8 cellular contexts compared by ENCODE assay signal in the genomic region with DNA sequence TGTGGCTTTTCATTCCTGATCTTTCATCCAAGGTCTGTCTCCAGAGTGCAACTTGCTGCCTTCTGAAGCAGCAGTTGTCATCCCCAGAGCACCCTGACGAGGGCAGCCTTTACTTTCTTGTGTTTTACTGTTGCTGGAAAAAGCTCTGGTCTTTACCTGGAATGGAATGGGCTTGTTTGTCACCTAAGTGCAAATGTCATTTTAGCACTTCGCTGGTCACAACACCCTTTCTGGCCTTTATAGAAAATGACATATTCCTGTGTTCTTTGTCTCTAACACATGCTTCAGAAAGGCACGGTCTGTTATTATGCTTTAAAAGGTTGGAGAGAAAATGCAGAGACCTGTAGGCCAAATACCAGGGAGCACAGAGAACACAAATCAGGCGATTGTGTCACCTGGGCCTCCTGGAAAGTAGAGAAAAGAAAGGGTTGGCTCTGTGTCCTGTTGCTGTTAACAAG.
A peak's percentile ranks its signal among the peaks of the same experiment; 100 is the strongest.
DNase-seq lines count a peak whose midpoint lies in the region; ATAC-seq, FAIRE-seq and TF ChIP-seq lines count a peak whose summit lies in the region.

No MANE protein-coding gene starts in this region.

- H3K4me3 Mint-ChIP-seq in CD8-positive, alpha-beta memory T cell, result no peak overlapping the region
- H3K4me3 Mint-ChIP-seq in T-helper 17 cell, result no peak overlapping the region

- no peak overlapping the region for H3K27ac ChIP-seq in CD8-positive, alpha-beta memory T cell (ENCODE audit: low read depth, low read length)

- no peaks in the 10 kb centered on the region for H3K27me3 Mint-ChIP-seq in CD8-positive, alpha-beta memory T cell
- H3K27me3 Mint-ChIP-seq in T-helper 17 cell, result no peaks in the 10 kb centered on the region

- H3K27me3 ChIP-seq in bronchial epithelial cell (ENCODE audit: control insufficient read depth, insufficient read depth, low read length), result no peaks in the 10 kb centered on the region
- no peaks in the 10 kb centered on the region for H3K27me3 ChIP-seq in CD8-positive, alpha-beta memory T cell (ENCODE audit: insufficient read depth, low read length, poor library complexity, severe bottlenecking)

- H3K36me3 ChIP-seq in bronchial epithelial cell (ENCODE audit: control insufficient read depth, insufficient read depth, low read length), result no peaks in the 10 kb centered on the region
- H3K36me3 ChIP-seq in CD8-positive, alpha-beta memory T cell (ENCODE audit: insufficient read depth, low read length), result no peaks in the 10 kb centered on the region

- H3K36me3 Mint-ChIP-seq in CD8-positive, alpha-beta memory T cell, result no peaks in the 10 kb centered on the region
- no peaks in the 10 kb centered on the region for H3K36me3 Mint-ChIP-seq in T-helper 17 cell (ENCODE audit: low read depth)

- no peaks in the 10 kb centered on the region for H3K4me1 ChIP-seq in CD8-positive, alpha-beta memory T cell (ENCODE audit: insufficient read depth, low read length)

- H3K27ac Mint-ChIP-seq in CD8-positive, alpha-beta memory T cell, result peak overlapping the region in 1 of 8 donors; percentile 8
- H3K27ac Mint-ChIP-seq in T-helper 17 cell, result no peak overlapping the region

- no peaks in the 10 kb centered on the region for H3K4me1 Mint-ChIP-seq in CD8-positive, alpha-beta memory T cell
- no peaks in the 10 kb centered on the region for H3K4me1 Mint-ChIP-seq in T-helper 17 cell

- peaks cover 1 to 9% (median 7%) of the 10 kb centered on the region in 5 donors for H3K9me3 Mint-ChIP-seq in CD8-positive, alpha-beta memory T cell

- CTCF ChIA-PET in CD8-positive, alpha-beta memory T cell (lab: Charles Lee), result no interaction called here

- POLR2A ChIA-PET in CD8-positive, alpha-beta memory T cell (lab: Charles Lee), result no interaction called here

- FAIRE-seq in D721Med (lab: Jason Lieb, UNC) (peak; percentile 82), bronchial epithelial cell (lab: Jason Lieb, UNC) (no peak)

- no peak overlapping the region for H3K4me3 ChIP-seq in bronchial epithelial cell (ENCODE audit: low read depth, low read length)
- H3K4me3 ChIP-seq in CD8-positive, alpha-beta memory T cell (ENCODE audit: low read length), result no peak overlapping the region

- DNase-seq in D721Med (ENCODE audit: insufficient read length, low spot score), result peak; percentile 31
- DNase-seq in NCI-H345 (lab: John Stamatoyannopoulos, UW), result peak; percentile 40
- peak; percentile 47 for DNase-seq in bronchial epithelial cell (ENCODE audit: low read depth)
- DNase-seq in left kidney (ENCODE audit: low read depth, low spot score), result peak; percentile 92
- DNase-seq in H4 (ENCODE audit: low spot score), result no peak
- no peak for DNase-seq in CD8-positive, alpha-beta memory T cell
- DNase-seq in T-helper 17 cell, result no peak

- TF ChIP-seq CTCF in D721Med (IDR thresholded peaks at IDR 0.05; ENCODE audit: insufficient read depth, missing control alignments) (peak; percentile 90), bronchial epithelial cell (IDR thresholded peaks at IDR 0.05; ENCODE audit: insufficient read depth, low read length, severe bottlenecking) (peak; percentile 84)

- no peaks in the 10 kb centered on the region for H3K9me3 ChIP-seq in CD8-positive, alpha-beta memory T cell (ENCODE audit: low read length)
- peaks cover 3% of the 10 kb centered on the region for H3K9me3 ChIP-seq in T-helper 17 cell (ENCODE audit: control insufficient read depth, low read length, poor library complexity, severe bottlenecking)

- peak; percentile 51 for ATAC-seq in GM21390 (IDR thresholded peaks at IDR 0.05; ENCODE audit: unreplicated experiment)
- no peak for ATAC-seq in T-helper 17 cell

Comparison
In these comparisons a context has a peak if more than half of its experiments do, and no peak if none do; other contexts are left out.
1. DNase-seq: peak in D721Med (single experiment), NCI-H345 (single experiment), bronchial epithelial cell (single experiment) and left kidney (single experiment); none in H4 (single experiment), CD8-positive, alpha-beta memory T cell (0 of 5) and T-helper 17 cell (0 of 3).